Comparison of ENCODE assay signal across 9 cellular contexts in genomic region chr16:87382023-87382785, GRCh38. TPM values are rescaled to one million over a fixed set of nuclear protein-coding genes. Genes with fewer than 3 reads are reported as not detected.
DNase-seq lines count a peak whose midpoint lies in the region; ATAC-seq and FAIRE-seq lines count a peak whose summit lies in the region.
"Had no signal": no experiment of that assay in that cellular context is flagged by ENCODE, and none has a peak within 500 bp of the region (broad histone marks: within the 10 kb centered on the region; RNA-seq: fewer than 3 reads in every experiment).

No MANE protein-coding gene starts in this region.

- peak overlapping the region; percentile 8 for H3K27ac ChIP-seq in thymus (ENCODE audit: low read depth)

- H3K36me3 Mint-ChIP-seq in activated CD8-positive, alpha-beta memory T cell treated with anti-CD3 and anti-CD28 coated beads, Interleukin-2, amount 10 ng/mL, durations not matched to agents 7 days and 5 days: peaks cover 14% of the 10 kb centered on the region

- no peak for ATAC-seq in activated CD8-positive, alpha-beta memory T cell treated with anti-CD3 and anti-CD28 coated beads, Interleukin-2, amount 10 ng/mL, durations not matched to agents 7 days and 5 days
- ATAC-seq in left lobe of liver (peak; percentile 30), HG03095 (IDR thresholded peaks at IDR 0.05; ENCODE audit: unreplicated experiment) (no peak)

- H3K9me3 ChIP-seq in adipocyte (ENCODE audit: control insufficient read depth, low read length) (no peaks in the 10 kb centered on the region), thymus (ENCODE audit: control insufficient read depth) (no peaks in the 10 kb centered on the region)

- no peaks in the 10 kb centered on the region for H3K27me3 Mint-ChIP-seq in activated CD8-positive, alpha-beta memory T cell treated with anti-CD3 and anti-CD28 coated beads, Interleukin-2, amount 10 ng/mL, durations not matched to agents 7 days and 5 days

- peak overlapping the region; percentile 92 for H3K9ac ChIP-seq in adipocyte (ENCODE audit: low read length)

- DNase-seq in activated CD8-positive, alpha-beta memory T cell treated with anti-CD3 and anti-CD28 coated beads, Interleukin-2, amount 10 ng/mL, durations not matched to agents 7 days and 5 days: no peak
- DNase-seq in activated CD8-positive, alpha-beta memory T cell treated with anti-CD3 and anti-CD28 coated beads for 24 hours: no peak
- peak; percentile 48 for DNase-seq in adipocyte (ENCODE audit: low read depth)
- peak; percentile 69 for DNase-seq in left lobe of liver (ENCODE audit: low spot score)
- DNase-seq in urothelium cell line (ENCODE audit: low spot score): no peak
- no peak for DNase-seq in NK-92 (lab: John Stamatoyannopoulos, UW; ENCODE audit: unreplicated experiment)
- DNase-seq: GDM1 had no signal

- CTCF ChIA-PET in activated CD8-positive, alpha-beta memory T cell treated with anti-CD3 and anti-CD28 coated beads, Interleukin-2, amount 10 ng/mL, durations not matched to agents 7 days and 5 days (lab: Charles Lee): interaction anchor here (1.0 to 1.6 kb wide), 3 partner anchors 18 to 57 kb away, joined by 4 to 6 read pairs (median 5); no protein-coding TSS in a partner anchor

- H3K4me3 Mint-ChIP-seq in activated CD8-positive, alpha-beta memory T cell treated with anti-CD3 and anti-CD28 coated beads, Interleukin-2, amount 10 ng/mL, durations not matched to agents 7 days and 5 days: peak overlapping the region; percentile 80

- H3K9me3 Mint-ChIP-seq in activated CD8-positive, alpha-beta memory T cell treated with anti-CD3 and anti-CD28 coated beads, Interleukin-2, amount 10 ng/mL, durations not matched to agents 7 days and 5 days (ENCODE audit: low read depth): no peaks in the 10 kb centered on the region

- peak overlapping the region; percentile 96 for H3K27ac Mint-ChIP-seq in activated CD8-positive, alpha-beta memory T cell treated with anti-CD3 and anti-CD28 coated beads, Interleukin-2, amount 10 ng/mL, durations not matched to agents 7 days and 5 days

- H3K4me1 Mint-ChIP-seq in activated CD8-positive, alpha-beta memory T cell treated with anti-CD3 and anti-CD28 coated beads, Interleukin-2, amount 10 ng/mL, durations not matched to agents 7 days and 5 days: peaks cover 47% of the 10 kb centered on the region

- no peak for FAIRE-seq in urothelium cell line (lab: Jason Lieb, UNC)

- H3K4me3 ChIP-seq in adipocyte (ENCODE audit: low read length) (peak overlapping the region; percentile 86), thymus (ENCODE audit: low read length) (peak overlapping the region; percentile 88)

- H3K36me3 ChIP-seq in adipocyte (ENCODE audit: control insufficient read depth, insufficient read depth, low read length, severe bottlenecking): no peaks in the 10 kb centered on the region
- H3K36me3 ChIP-seq in thymus (ENCODE audit: control insufficient read depth, insufficient read depth): peaks cover 2% of the 10 kb centered on the region

- H3K27me3 ChIP-seq in adipocyte (replicated peaks; ENCODE audit: control insufficient read depth, insufficient read depth, low read length) (no peaks in the 10 kb centered on the region), thymus (ENCODE audit: control insufficient read depth, insufficient read depth) (no peaks in the 10 kb centered on the region)

- peaks cover 29% of the 10 kb centered on the region for H3K4me1 ChIP-seq in adipocyte (ENCODE audit: control insufficient read depth, insufficient read depth, low read length)
- H3K4me1 ChIP-seq in thymus (ENCODE audit: control insufficient read depth, insufficient read depth, low read length): peaks cover 15% of the 10 kb centered on the region

- WGBS in thymus: 63% methylated on average over 17 of the region's 17 CpGs

RNA-seq across cellular contexts. Expression of gene FBXO31, which starts 1.4 kb away (rescaled TPM):
- 10 to 100 TPM; 38.8 TPM for total RNA-seq in activated CD8-positive, alpha-beta memory T cell treated with anti-CD3 and anti-CD28 coated beads, Interleukin-2, amount 10 ng/mL, durations not matched to agents 7 days and 5 days
- total RNA-seq in left lobe of liver: 44.6 TPM
- 27.1 TPM for polyA plus RNA-seq in thymus

RNA-seq across cellular contexts. Expression of gene MAP1LC3B, which starts 9.9 kb away (rescaled TPM):
- 10 to 100 TPM; 45.4 to 50.8 TPM for total RNA-seq in activated CD8-positive, alpha-beta memory T cell treated with anti-CD3 and anti-CD28 coated beads, Interleukin-2, amount 10 ng/mL, durations not matched to agents 7 days and 5 days
- total RNA-seq in left lobe of liver: 15.1 TPM
- 102 TPM for polyA plus RNA-seq in thymus

Comparison
In these comparisons a context has a peak if more than half of its experiments do, and no peak if none do; other contexts are left out.
1. DNase-seq: peak in adipocyte (single experiment) and left lobe of liver (single experiment); none in activated CD8-positive, alpha-beta memory T cell treated with anti-CD3 and anti-CD28 coated beads, Interleukin-2, amount 10 ng/mL, durations not matched to agents 7 days and 5 days (single experiment), activated CD8-positive, alpha-beta memory T cell treated with anti-CD3 and anti-CD28 coated beads for 24 hours (single experiment), urothelium cell line (single experiment) and NK-92 (single experiment).